17 cellular contexts compared by ENCODE assay signal in the genomic region with DNA sequence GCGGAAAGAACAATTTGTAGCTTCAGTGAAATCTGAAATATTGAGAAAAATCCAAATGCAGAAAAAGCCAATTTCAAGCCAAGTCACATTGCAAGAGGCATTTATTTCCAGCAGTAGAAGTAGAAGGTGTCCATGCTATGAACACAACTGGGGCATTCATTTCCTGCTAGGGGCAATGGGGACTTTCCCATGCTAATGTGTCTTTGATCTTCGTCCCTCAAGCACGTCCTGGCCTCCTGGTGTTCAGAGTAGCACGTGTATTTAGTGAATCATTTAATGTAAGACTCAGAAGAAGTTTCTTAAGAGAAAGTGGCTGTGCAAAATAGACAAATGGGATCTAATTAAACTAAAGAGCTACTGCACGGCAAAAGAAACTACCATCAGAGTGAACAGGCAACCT.
DNase-seq lines count a peak whose midpoint lies in the region; ATAC-seq and TF ChIP-seq lines count a peak whose summit lies in the region.
"Had no signal": no experiment of that assay in that cellular context is flagged by ENCODE, and none has a peak within 500 bp of the region (broad histone marks: within the 10 kb centered on the region; RNA-seq: fewer than 3 reads in every experiment).

No MANE protein-coding gene starts in this region.

- no peaks in the 10 kb centered on the region for H3K4me1 ChIP-seq in ovary (ENCODE audit: insufficient read depth)
- H3K4me1 ChIP-seq in heart right ventricle = no peaks in the 10 kb centered on the region

- H3K36me3 ChIP-seq in ovary (no peaks in the 10 kb centered on the region), heart right ventricle (no peaks in the 10 kb centered on the region)

- peaks cover 12 to 15% of the 10 kb centered on the region in 2 donors for H3K4me1 Mint-ChIP-seq in effector memory CD8-positive, alpha-beta T cell (ENCODE audit: low read depth in 2 of 2)
- H3K4me1 Mint-ChIP-seq: activated naive CD4-positive, alpha-beta T cell treated with anti-CD3 and anti-CD28 coated beads, Interleukin-2, amount 50 U/mL, for 24 hours; mesothelial cell of epicardium had no signal

- no peaks in the 10 kb centered on the region for H3K36me3 Mint-ChIP-seq in effector memory CD8-positive, alpha-beta T cell (ENCODE audit: insufficient read depth)
- H3K36me3 Mint-ChIP-seq: activated naive CD4-positive, alpha-beta T cell treated with anti-CD3 and anti-CD28 coated beads, Interleukin-2, amount 50 U/mL, for 24 hours; mesothelial cell of epicardium had no signal

- TF ChIP-seq EP300 in ovary (IDR thresholded peaks at IDR 0.05) = no peak

- ATAC-seq in GM18508 (IDR thresholded peaks at IDR 0.05; ENCODE audit: insufficient read depth, unreplicated experiment) (peak; percentile 70), GM21576 (IDR thresholded peaks at IDR 0.05; ENCODE audit: unreplicated experiment) (peak; percentile 72), HG03354 (IDR thresholded peaks at IDR 0.05; ENCODE audit: poor library complexity, severe bottlenecking, unreplicated experiment) (peak; percentile 91), heart right ventricle (no peak)
- peak; percentile 87 for ATAC-seq in effector memory CD8-positive, alpha-beta T cell (replicated peaks)

- 76 to 79% (median 78%) methylated on average over 5 of the region's 5 CpGs for WGBS in ovary, 3 donors
- WGBS in heart right ventricle, 2 donors = 65 to 66% methylated on average over 5 of the region's 5 CpGs

- H3K27ac ChIP-seq in ovary (no peak overlapping the region), heart right ventricle (no peak overlapping the region)
- H3K27ac ChIP-seq: coronary artery had no signal

- no peaks in the 10 kb centered on the region for H3K9me3 Mint-ChIP-seq in effector memory CD8-positive, alpha-beta T cell

- H3K27me3 ChIP-seq in ovary (no peaks in the 10 kb centered on the region), heart right ventricle (no peaks in the 10 kb centered on the region)

- H3K27me3 Mint-ChIP-seq in effector memory CD8-positive, alpha-beta T cell = peaks cover 6 to 10% of the 10 kb centered on the region in 2 donors
- H3K27me3 Mint-ChIP-seq: activated naive CD4-positive, alpha-beta T cell treated with anti-CD3 and anti-CD28 coated beads, Interleukin-2, amount 50 U/mL, for 24 hours had no signal

- TF ChIP-seq CTCF in ovary (IDR thresholded peaks at IDR 0.05) (no peak), heart right ventricle (IDR thresholded peaks at IDR 0.05) (no peak)

- DNase-seq in effector memory CD8-positive, alpha-beta T cell = peak in 1 of 3 experiments; percentile 2
- DNase-seq in NOMO-1 treated with dmso at 0.1 percent for 144 hours (lab: John Stamatoyannopoulos, UW; ENCODE audit: unreplicated experiment) = no peak
- no peak for DNase-seq in ovary
- DNase-seq in heart right ventricle = no peak
- DNase-seq in NCI-H2081 treated with DMSO at 0.1 percent for 48 hours (lab: John Stamatoyannopoulos, UW) = no peak
- DNase-seq: activated T-cell treated with anti-CD3 and anti-CD28 coated beads, Interleukin-2, amount 50 U/mL, for 1 hour; KG1; kidney glomerular epithelial cell; NCI-H1092; RPMI8226 had no signal

- H3K9me3 ChIP-seq in ovary (no peaks in the 10 kb centered on the region), heart right ventricle (peaks cover 0 to 17% (median 2%) of the 10 kb centered on the region in 11 donors)

- H3K4me3 ChIP-seq in ovary = no peak overlapping the region
- H3K4me3 ChIP-seq in heart right ventricle = no peak overlapping the region
- H3K4me3 ChIP-seq: coronary artery, smooth muscle cell had no signal

- H3K27ac Mint-ChIP-seq in effector memory CD8-positive, alpha-beta T cell = peak overlapping the region in 1 of 2 donors; percentile 49
- H3K27ac Mint-ChIP-seq: activated naive CD4-positive, alpha-beta T cell treated with anti-CD3 and anti-CD28 coated beads, Interleukin-2, amount 50 U/mL, for 24 hours; mesothelial cell of epicardium had no signal

- intact Hi-C loops in ovary (cut with DNase I) = loop anchor here in 1 of 4 donors (5.0 kb wide), 1 partner anchor 1423 kb away; no protein-coding TSS in a partner anchor
- intact Hi-C loops in heart right ventricle (cut with DNase I) = no loop called here

- no peak overlapping the region for H3K4me3 Mint-ChIP-seq in effector memory CD8-positive, alpha-beta T cell
- H3K4me3 Mint-ChIP-seq: activated naive CD4-positive, alpha-beta T cell treated with anti-CD3 and anti-CD28 coated beads, Interleukin-2, amount 50 U/mL, for 24 hours; mesothelial cell of epicardium had no signal

- no peak for TF ChIP-seq POLR2A in ovary (IDR thresholded peaks at IDR 0.05)

Comparison
In these comparisons a context has a peak if more than half of its experiments do, and no peak if none do; other contexts are left out.
1. ATAC-seq: peak in GM18508 (single experiment), GM21576 (single experiment), HG03354 (single experiment) and effector memory CD8-positive, alpha-beta T cell (single experiment); none in heart right ventricle (0 of 8).